Comparison of ENCODE assay signal across 8 cellular contexts in genomic region chr4:112765317-112765989, GRCh38.
DNase-seq lines count a peak whose midpoint lies in the region; ATAC-seq lines count a peak whose summit lies in the region.

No MANE protein-coding gene starts in this region.

- no peaks in the 10 kb centered on the region for H3K27me3 ChIP-seq in MG63

- no peak overlapping the region for H3K4me3 ChIP-seq in MG63

- no peaks in the 10 kb centered on the region for H3K9me3 ChIP-seq in MG63

- ATAC-seq in GM21390 (IDR thresholded peaks at IDR 0.05; ENCODE audit: unreplicated experiment) = peak; percentile 59
- ATAC-seq in left lobe of liver = peak; percentile 63
- no peak for ATAC-seq in sciatic nerve
- no peak for ATAC-seq in HG02840 (IDR thresholded peaks at IDR 0.05; ENCODE audit: low FRiP score, unreplicated experiment)

- in situ Hi-C loops in G401 (cut with HindIII; ENCODE audit: low sequenced_read_pairs) = no loop called here

- intact Hi-C loops in sciatic nerve (cut with DNase I) = no loop called here

- H3K36me3 ChIP-seq in MG63 = no peaks in the 10 kb centered on the region

- DNase-seq in G401 (ENCODE audit: low spot score) (peak; percentile 37), NAMALWA (ENCODE audit: low spot score) (peak; percentile 79), amniotic epithelial cell (ENCODE audit: low read depth) (peak; percentile 10), left lobe of liver (ENCODE audit: low spot score) (no peak), MG63 (no peak), sciatic nerve (ENCODE audit: low spot score) (no peak)

Comparison
In these comparisons a context has a peak if more than half of its experiments do, and no peak if none do; other contexts are left out.
1. DNase-seq: peak in G401 (single experiment), NAMALWA (single experiment) and amniotic epithelial cell (single experiment); none in left lobe of liver (single experiment), MG63 (single experiment) and sciatic nerve (single experiment).
2. ATAC-seq: peak in GM21390 (single experiment) and left lobe of liver (single experiment); none in sciatic nerve (single experiment) and HG02840 (single experiment).